In the genomic region with DNA sequence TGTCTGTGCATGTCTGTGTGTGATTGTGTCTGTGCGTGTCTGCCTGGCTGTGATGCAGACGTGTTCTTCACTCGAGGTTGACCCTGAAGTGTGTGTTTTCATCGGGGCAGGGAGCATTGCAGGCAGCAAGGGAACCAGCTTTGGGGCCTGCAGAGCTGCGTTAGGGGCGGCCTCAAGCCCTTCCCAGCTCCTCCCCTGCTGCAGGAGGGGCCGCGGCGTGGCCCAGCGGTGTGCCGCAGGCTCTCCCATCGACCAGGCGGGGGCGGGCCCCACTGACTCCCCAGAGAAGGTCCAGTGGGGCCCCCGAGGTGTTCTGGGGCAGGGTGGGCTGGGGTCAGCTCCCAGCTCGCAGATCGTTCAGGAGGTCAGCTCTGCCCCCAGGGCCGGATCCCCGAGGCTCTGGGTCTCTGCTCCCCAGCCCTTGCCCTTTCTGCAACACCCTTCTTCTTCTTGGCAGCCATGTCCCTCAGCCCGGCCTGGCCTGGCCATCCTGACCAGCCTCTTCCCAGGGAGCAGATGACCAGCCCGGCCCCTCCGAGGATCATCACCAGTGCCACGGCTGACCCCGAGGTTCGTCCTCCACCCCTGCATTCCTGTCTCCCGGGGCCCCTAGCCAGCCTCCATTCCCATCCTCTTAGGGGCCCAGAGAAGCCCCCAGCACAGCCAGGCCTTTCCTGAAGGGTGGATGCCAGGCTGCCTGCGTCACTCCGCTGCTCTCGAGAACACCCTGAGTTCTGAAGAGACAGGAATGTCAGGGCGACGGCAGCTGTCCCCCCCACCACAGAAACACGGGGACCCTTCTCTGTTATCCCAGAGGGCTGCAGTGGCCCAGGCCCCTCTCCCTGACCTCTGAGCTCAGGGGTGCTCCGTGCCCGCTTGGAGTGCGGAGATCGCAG, we compare ENCODE assay signal across 10 cellular contexts. TPM values are rescaled to one million over a fixed set of nuclear protein-coding genes. Genes with fewer than 3 reads are reported as not detected.
DNase-seq lines count a peak whose midpoint lies in the region; ATAC-seq, FAIRE-seq and TF ChIP-seq lines count a peak whose summit lies in the region.
"Had no signal": no experiment of that assay in that cellular context is flagged by ENCODE, and none has a peak within 500 bp of the region (broad histone marks: within the 10 kb centered on the region; RNA-seq: fewer than 3 reads in every experiment).

No MANE protein-coding gene starts in this region.

- no peaks in the 10 kb centered on the region for H3K79me2 ChIP-seq in fibroblast of lung (ENCODE audit: control insufficient read depth, insufficient read depth, low read length)

- peak; percentile 29 to 76 (median 57) for ATAC-seq in psoas muscle

- H3K27ac ChIP-seq in fibroblast of lung (ENCODE audit: insufficient read depth, low read length) (no peak overlapping the region), psoas muscle (no peak overlapping the region)

- peak overlapping the region; percentile 48 for H3K4me2 ChIP-seq in fibroblast of lung (ENCODE audit: extremely low read depth, insufficient read depth, low read length)

- no peak for FAIRE-seq in GM12892 (lab: Jason Lieb, UNC)

- no peaks in the 10 kb centered on the region for H3K27me3 ChIP-seq in fibroblast of lung (ENCODE audit: control insufficient read depth, insufficient read depth, low read length)
- H3K27me3 ChIP-seq in psoas muscle (ENCODE audit: insufficient read depth in 3 of 3, low read length in 2 of 3), result no peaks in the 10 kb centered on the region

- H3K4me3 ChIP-seq in fibroblast of lung (replicated peaks in 1 of 4; ENCODE audit: control extremely low read depth in 1 of 4, insufficient read depth in 1 of 4, low read depth in 3 of 4, low read length in 4 of 4) (peak overlapping the region in 2 of 4 experiments; percentile 7 to 39), psoas muscle (no peak overlapping the region)

- H3K36me3 ChIP-seq in fibroblast of lung (ENCODE audit: control insufficient read depth, insufficient read depth, low read length) (no peaks in the 10 kb centered on the region), psoas muscle (ENCODE audit: insufficient read depth in 1 of 2, low read depth in 1 of 2) (no peaks in the 10 kb centered on the region)

- DNase-seq in GM12892 (ENCODE audit: insufficient read length), result peak; percentile 62
- peak; percentile 66 for DNase-seq in HuH-7 (ENCODE audit: low spot score)
- peak; percentile 22 to 81 for DNase-seq in fibroblast of lung (ENCODE audit: low read depth in 2 of 2)
- peak; percentile 22 to 58 for DNase-seq in psoas muscle
- DNase-seq in NCI-H1105 (lab: John Stamatoyannopoulos, UW), result no peak
- DNase-seq in COR-L47 (lab: John Stamatoyannopoulos, UW), result no peak
- DNase-seq in NCI-H510A treated with DMSO at 0.1 percent for 48 hours (lab: John Stamatoyannopoulos, UW), result no peak
- no peak for DNase-seq in NCI-H345 (lab: John Stamatoyannopoulos, UW)
- DNase-seq: NCI-H524, nucleus accumbens had no signal

- H2AFZ ChIP-seq in fibroblast of lung (ENCODE audit: low read length), result peak overlapping the region; percentile 96

- H4K20me1 ChIP-seq in fibroblast of lung (ENCODE audit: control insufficient read depth, extremely low read depth, insufficient read depth, low read length), result no peaks in the 10 kb centered on the region

- H3K4me1 ChIP-seq in fibroblast of lung (ENCODE audit: control insufficient read depth, extremely low read depth, insufficient read depth, low read length), result peaks cover 4% of the 10 kb centered on the region
- H3K4me1 ChIP-seq in psoas muscle, result no peaks in the 10 kb centered on the region

- WGBS in psoas muscle, 3 donors, result 45 to 61% (median 52%) methylated on average over 25 to 36 of the region's 36 CpGs

- intact Hi-C loops in psoas muscle (cut with DNase I), result no loop called here

- TF ChIP-seq CTCF in fibroblast of lung (conservative IDR thresholded peaks at IDR 0.05 in 1 of 2, IDR thresholded peaks at IDR 0.05 in 1 of 2; ENCODE audit: low read depth in 1 of 2, low read length in 2 of 2), result peak in 1 of 2 donors; percentile 23
- no peak for TF ChIP-seq CTCF in psoas muscle (IDR thresholded peaks at IDR 0.05)

- peak overlapping the region; percentile 13 for H3K9ac ChIP-seq in fibroblast of lung (ENCODE audit: insufficient read depth, low read length)

- no peaks in the 10 kb centered on the region for H3K9me3 ChIP-seq in fibroblast of lung (ENCODE audit: control insufficient read depth, insufficient read depth, low read depth, low read length)
- H3K9me3 ChIP-seq in psoas muscle, result no peaks in the 10 kb centered on the region

- TF ChIP-seq POLR2A in GM12892 (IDR thresholded peaks at IDR 0.05; ENCODE audit: low read depth, low read length), result no peak

RNA-seq across cellular contexts. Expression of a gene that starts 11.1 kb away (rescaled TPM):
- not detected for polyA plus RNA-seq in GM12892 (2012; ENCODE audit: missing spikeins)
- total RNA-seq in fibroblast of lung (0.26 and 1.2 TPM in 2 replicates), psoas muscle (100 to 1,000 TPM in 3 of 4 donors, 10 to 100 TPM in 1; 82.1 to 175 (median 153) TPM)
- polyA plus RNA-seq in fibroblast of lung (0.02 and 1.6 TPM in 2 replicates), psoas muscle (100 to 1,000 TPM in 1 of 3 donors, 10 to 100 TPM in 2; 67.7 to 121 (median 91.7) TPM)
- polyA plus RNA-seq in fibroblast of lung (2012), result 0.09 and 3.8 TPM in 2 replicates
- 1.4 TPM in 1 of 2 replicates, not detected in the other for polyA minus RNA-seq in fibroblast of lung (ENCODE audit: low replicate concordance)

RNA-seq across cellular contexts. Expression of a gene that starts 27.3 kb away (rescaled TPM):
- polyA plus RNA-seq in GM12892 (2012; ENCODE audit: missing spikeins), result 0.61 TPM
- total RNA-seq in fibroblast of lung (1.3 and 2.8 TPM in 2 replicates), psoas muscle (under 1 TPM in 3 of 4 donors, not detected in 1; 0.17 to 0.32 (median 0.22) TPM)
- polyA plus RNA-seq in fibroblast of lung (0.36 and 0.79 TPM in 2 replicates), psoas muscle (under 1 TPM; 0.04 to 0.14 (median 0.12) TPM)
- polyA plus RNA-seq in fibroblast of lung (2012), result 0.78 and 1.7 TPM in 2 replicates
- polyA minus RNA-seq in fibroblast of lung (ENCODE audit: low replicate concordance), result 0.59 and 2.7 TPM in 2 replicates

RNA-seq across cellular contexts. Expression of a gene that starts 31.4 kb away (rescaled TPM):
- polyA plus RNA-seq in GM12892 (2012; ENCODE audit: missing spikeins), result not detected
- 1.3 and 1.5 TPM in 2 replicates for total RNA-seq in fibroblast of lung
- 1.1 and 8.3 TPM in 2 replicates for polyA plus RNA-seq in fibroblast of lung
- 2.0 and 12.6 TPM in 2 replicates for polyA plus RNA-seq in fibroblast of lung (2012)
- polyA minus RNA-seq in fibroblast of lung (ENCODE audit: low replicate concordance), result 7.5 TPM in 1 of 2 replicates, not detected in the other
- 10 to 100 TPM in 1 of 4 donors, 1 to 10 TPM in 3; 1.8 to 18.2 (median 4.5) TPM for total RNA-seq in psoas muscle
- polyA plus RNA-seq in psoas muscle, result 10 to 100 TPM in 1 of 3 donors, 1 to 10 TPM in 2; 1.4 to 15.4 (median 1.7) TPM

Comparison
In these comparisons a context has a peak if more than half of its experiments do, and no peak if none do; other contexts are left out.
1. DNase-seq: peak in GM12892 (single experiment), HuH-7 (single experiment), fibroblast of lung (2 of 2) and psoas muscle (2 of 2); none in NCI-H1105 (single experiment), COR-L47 (single experiment), NCI-H510A treated with DMSO at 0.1 percent for 48 hours (single experiment) and NCI-H345 (single experiment).
2. RNA of a gene that starts 11.1 kb away (total RNA-seq): 82.1 to 175 TPM in psoas muscle; 0.26 to 1.2 TPM in fibroblast of lung; every median in the first group is over 10 times any median in the second.